12 cellular contexts compared by ENCODE assay signal in genomic region chr4:181181331-181181730, GRCh38.
DNase-seq lines count a peak whose midpoint lies in the region; ATAC-seq and TF ChIP-seq lines count a peak whose summit lies in the region.
"Had no signal": no experiment of that assay in that cellular context is flagged by ENCODE, and none has a peak within 500 bp of the region (broad histone marks: within the 10 kb centered on the region; RNA-seq: fewer than 3 reads in every experiment).

No MANE protein-coding gene starts in this region.

- no peaks in the 10 kb centered on the region for H3K27me3 Mint-ChIP-seq in CD8-positive, alpha-beta memory T cell

- no peaks in the 10 kb centered on the region for H3K36me3 ChIP-seq in RWPE2 (ENCODE audit: low read depth)
- H3K36me3 ChIP-seq in CD8-positive, alpha-beta memory T cell (ENCODE audit: insufficient read depth, low read length), result no peaks in the 10 kb centered on the region

- peaks cover 15% of the 10 kb centered on the region for H3K4me1 ChIP-seq in RWPE2 (ENCODE audit: insufficient read depth, poor library complexity, severe bottlenecking)
- H3K4me1 ChIP-seq in CD8-positive, alpha-beta memory T cell (ENCODE audit: insufficient read depth, low read length), result no peaks in the 10 kb centered on the region
- H3K4me1 ChIP-seq: A549 had no signal

- no peak overlapping the region for H3K4me3 ChIP-seq in RWPE2 (ENCODE audit: severe bottlenecking)
- H3K4me3 ChIP-seq in epithelial cell of esophagus (ENCODE audit: low read length), result no peak overlapping the region
- H3K4me3 ChIP-seq in CD8-positive, alpha-beta memory T cell (ENCODE audit: low read length), result no peak overlapping the region
- H3K4me3 ChIP-seq: A549 had no signal

- peaks cover 0 to 12% (median 5%) of the 10 kb centered on the region in 5 donors for H3K9me3 Mint-ChIP-seq in CD8-positive, alpha-beta memory T cell

- DNase-seq in HPDE6-E6E7 (ENCODE audit: extremely low spot score), result peak; percentile 53
- no peak for DNase-seq in RWPE2 (ENCODE audit: low spot score)
- DNase-seq in epithelial cell of esophagus (ENCODE audit: low read depth), result peak; percentile 78
- no peak for DNase-seq in T-helper 1 cell
- no peak for DNase-seq in CD8-positive, alpha-beta memory T cell
- DNase-seq in amygdala (lab: John Stamatoyannopoulos, UW), result no peak
- DNase-seq: DMS53, H7, IMR-90 had no signal

- H3K9me3 ChIP-seq in RWPE2 (ENCODE audit: severe bottlenecking), result no peaks in the 10 kb centered on the region
- H3K9me3 ChIP-seq in CD8-positive, alpha-beta memory T cell (ENCODE audit: low read length), result no peaks in the 10 kb centered on the region
- H3K9me3 ChIP-seq: A549 had no signal

- no peak overlapping the region for H3K27ac ChIP-seq in RWPE2 (ENCODE audit: poor library complexity, severe bottlenecking)
- H3K27ac ChIP-seq in CD8-positive, alpha-beta memory T cell (ENCODE audit: low read depth, low read length), result no peak overlapping the region
- H3K27ac ChIP-seq: A549, HL-60 had no signal

- TF ChIP-seq CTCF in RWPE2 (IDR thresholded peaks at IDR 0.05; ENCODE audit: poor library complexity, severe bottlenecking) (no peak), epithelial cell of esophagus (IDR thresholded peaks at IDR 0.05; ENCODE audit: insufficient read depth, low read depth, low read length, missing control alignments) (no peak)

- POLR2A ChIA-PET in CD8-positive, alpha-beta memory T cell (lab: Charles Lee), result no interaction called here

- H3K4me3 Mint-ChIP-seq in CD8-positive, alpha-beta memory T cell, result no peak overlapping the region
- H3K4me3 Mint-ChIP-seq: CD14-positive monocyte had no signal

- peak; percentile 80 for ATAC-seq in RWPE2 (ENCODE audit: low read depth)
- ATAC-seq: A549 had no signal

- CTCF ChIA-PET in CD8-positive, alpha-beta memory T cell (lab: Charles Lee), result no interaction called here

- H3K36me3 Mint-ChIP-seq in CD8-positive, alpha-beta memory T cell, result no peaks in the 10 kb centered on the region
- H3K36me3 Mint-ChIP-seq: CD14-positive monocyte had no signal

- no peak overlapping the region for H3K27ac Mint-ChIP-seq in CD8-positive, alpha-beta memory T cell
- H3K27ac Mint-ChIP-seq: CD14-positive monocyte had no signal

- no peaks in the 10 kb centered on the region for H3K27me3 ChIP-seq in RWPE2 (ENCODE audit: insufficient read depth, poor library complexity, severe bottlenecking)
- H3K27me3 ChIP-seq in CD8-positive, alpha-beta memory T cell (ENCODE audit: insufficient read depth, low read length, poor library complexity, severe bottlenecking), result no peaks in the 10 kb centered on the region

- H3K4me1 Mint-ChIP-seq in CD8-positive, alpha-beta memory T cell, result no peaks in the 10 kb centered on the region
- H3K4me1 Mint-ChIP-seq: CD14-positive monocyte had no signal

Comparison
In these comparisons a context has a peak if more than half of its experiments do, and no peak if none do; other contexts are left out.
1. DNase-seq: peak in HPDE6-E6E7 (single experiment) and epithelial cell of esophagus (single experiment); none in RWPE2 (single experiment), T-helper 1 cell (0 of 5), CD8-positive, alpha-beta memory T cell (0 of 5) and amygdala (0 of 56).